In the genomic region with DNA sequence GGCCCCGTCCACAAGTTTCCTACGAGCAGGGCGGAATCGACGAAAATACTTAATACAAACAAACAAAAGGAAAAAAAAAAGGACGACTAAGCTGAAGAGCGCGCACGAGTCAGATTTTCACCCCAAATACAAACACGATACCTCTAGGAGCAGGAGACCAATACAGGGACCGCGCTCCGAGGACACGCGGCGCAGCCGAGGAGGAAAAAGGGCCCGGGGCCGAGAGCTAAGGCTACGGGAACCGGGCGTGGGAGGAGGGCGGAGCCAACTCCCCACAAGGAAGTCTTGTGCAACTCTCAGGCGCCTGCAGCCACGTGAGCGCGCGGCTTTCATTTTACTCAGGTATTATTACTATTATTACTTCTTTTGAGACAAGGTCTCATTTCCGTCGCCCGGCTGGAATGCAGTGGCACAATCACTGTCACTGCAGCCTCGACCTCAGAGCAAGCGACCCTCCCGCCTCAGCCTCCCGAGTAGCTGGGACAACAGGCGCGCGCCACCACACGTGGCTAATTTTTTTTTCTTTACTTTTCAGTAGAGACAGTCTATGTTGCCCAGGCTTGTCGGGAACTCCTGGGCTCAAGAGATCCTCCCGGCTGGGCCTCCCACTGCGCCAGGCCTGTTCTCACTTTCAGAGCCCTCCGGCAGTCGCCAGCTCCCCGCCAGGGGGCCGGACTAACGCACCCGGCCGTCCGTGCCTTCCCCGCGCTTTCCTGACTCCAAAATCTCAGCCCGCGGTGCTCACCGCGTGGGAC, we compare ENCODE assay signal across 1 cellular context.
A peak's percentile ranks its signal among the peaks of the same experiment; 100 is the strongest.
TF ChIP-seq lines count a peak whose summit lies in the region.

No MANE protein-coding gene starts in this region.

TF ChIP-seq in HEK293, 187 proteins besides CTCF, POLR2A, EP300 and RAD21 (continued from another document and continues in another):
- TF ChIP-seq ZNF398 (tag by site-specific recombination; IDR thresholded peaks at IDR 0.05) (no peak), ZNF624 (tag by site-specific recombination; IDR thresholded peaks at IDR 0.05) (no peak), ZIC2 (tag by site-specific recombination; IDR thresholded peaks at IDR 0.05) (peak; percentile 96), WT1 (tag by site-specific recombination; IDR thresholded peaks at IDR 0.05) (peak; percentile 54; the same call in 1 of the 2 replicates), ZNF354C (tag by site-specific recombination; IDR thresholded peaks at IDR 0.05; ENCODE audit: borderline replicate concordance, low read depth) (no peak), ZNF776 (tag by site-specific recombination; IDR thresholded peaks at IDR 0.05; ENCODE audit: borderline replicate concordance) (no peak), ZNF692 (tag by site-specific recombination; IDR thresholded peaks at IDR 0.05) (peak; percentile 64), ZBTB48 (tag by site-specific recombination; IDR thresholded peaks at IDR 0.05) (0 out of 2 replicates have a peak, but pooled peaks have one; percentile 35), ZNF600 (tag by site-specific recombination; IDR thresholded peaks at IDR 0.05) (0 out of 2 replicates have a peak, but pooled peaks have one; percentile 21), ZNF112 (tag by site-specific recombination; IDR thresholded peaks at IDR 0.05) (no peak), ZNF548 (tag by site-specific recombination; IDR thresholded peaks at IDR 0.05) (no peak), ZNF571 (tag by site-specific recombination; IDR thresholded peaks at IDR 0.05) (no peak), ZNF148 (tag by site-specific recombination; IDR thresholded peaks at IDR 0.05; ENCODE audit: borderline replicate concordance) (no peak), ZNF658 (tag by site-specific recombination; IDR thresholded peaks at IDR 0.05) (no peak), ZNF707 (tag by site-specific recombination; IDR thresholded peaks at IDR 0.05) (no peak), ZNF645 (tag by site-specific recombination; IDR thresholded peaks at IDR 0.05) (no peak), ZNF555 (tag by site-specific recombination; conservative IDR thresholded peaks at IDR 0.05) (no peak), KLF8 (tag by site-specific recombination; IDR thresholded peaks at IDR 0.05) (peak; percentile 70; the same call in 1 of the 2 replicates), ZNF266 (tag by site-specific recombination; IDR thresholded peaks at IDR 0.05; ENCODE audit: low read depth) (no peak), KLF7 (tag by site-specific recombination; IDR thresholded peaks at IDR 0.05; ENCODE audit: borderline replicate concordance) (peak; percentile 20; the same call in 1 of the 2 replicates), ZNF830 (tag by site-specific recombination; IDR thresholded peaks at IDR 0.05; ENCODE audit: low read depth) (no peak), ZNF639 (tag by site-specific recombination; IDR thresholded peaks at IDR 0.05) (peak; percentile 72; the same call in 1 of the 2 replicates), FEZF1 (tag by site-specific recombination; IDR thresholded peaks at IDR 0.05) (no peak), KLF1 (tag by site-specific recombination; IDR thresholded peaks at IDR 0.05) (0 out of 2 replicates have a peak, but pooled peaks have one; percentile 37), ZNF324 (tag by site-specific recombination; IDR thresholded peaks at IDR 0.05) (peak; percentile 76), ZXDB (tag by site-specific recombination; IDR thresholded peaks at IDR 0.05) (peak; percentile 72), MYNN (tag by site-specific recombination; IDR thresholded peaks at IDR 0.05; ENCODE audit: borderline replicate concordance) (no peak), ZNF157 (tag by site-specific recombination; IDR thresholded peaks at IDR 0.05) (no peak), ZNF473 (tag by site-specific recombination; IDR thresholded peaks at IDR 0.05) (no peak), ZNF449 (tag by site-specific recombination; IDR thresholded peaks at IDR 0.05) (no peak), ZNF24 (tag by site-specific recombination; IDR thresholded peaks at IDR 0.05) (no peak), ZNF366 (tag by site-specific recombination; conservative IDR thresholded peaks at IDR 0.05) (peak; percentile 76), ZNF626 (tag by site-specific recombination; IDR thresholded peaks at IDR 0.05) (no peak), ZNF501 (tag by site-specific recombination; IDR thresholded peaks at IDR 0.05) (peak; percentile 57; the same call in 1 of the 2 replicates), ZNF221 (tag by site-specific recombination; IDR thresholded peaks at IDR 0.05; ENCODE audit: borderline replicate concordance) (no peak), ZBTB49 (tag by site-specific recombination; IDR thresholded peaks at IDR 0.05; ENCODE audit: low read depth) (no peak), ZNF26 (tag by site-specific recombination; IDR thresholded peaks at IDR 0.05) (no peak), ZNF48 (tag by site-specific recombination; IDR thresholded peaks at IDR 0.05) (no peak), ZNF335 (tag by site-specific recombination; conservative IDR thresholded peaks at IDR 0.05) (peak; percentile 79), BCL11A (tag by site-specific recombination; IDR thresholded peaks at IDR 0.05; ENCODE audit: low read depth) (no peak), ZBTB17 (tag by site-specific recombination; IDR thresholded peaks at IDR 0.05) (peak; percentile 81), ZNF423 (tag by site-specific recombination; IDR thresholded peaks at IDR 0.05) (peak; percentile 85), KLF10 (tag by site-specific recombination; IDR thresholded peaks at IDR 0.05) (peak; percentile 42; the same call in 1 of the 2 replicates)
- TF ChIP-seq, protein P1, sequence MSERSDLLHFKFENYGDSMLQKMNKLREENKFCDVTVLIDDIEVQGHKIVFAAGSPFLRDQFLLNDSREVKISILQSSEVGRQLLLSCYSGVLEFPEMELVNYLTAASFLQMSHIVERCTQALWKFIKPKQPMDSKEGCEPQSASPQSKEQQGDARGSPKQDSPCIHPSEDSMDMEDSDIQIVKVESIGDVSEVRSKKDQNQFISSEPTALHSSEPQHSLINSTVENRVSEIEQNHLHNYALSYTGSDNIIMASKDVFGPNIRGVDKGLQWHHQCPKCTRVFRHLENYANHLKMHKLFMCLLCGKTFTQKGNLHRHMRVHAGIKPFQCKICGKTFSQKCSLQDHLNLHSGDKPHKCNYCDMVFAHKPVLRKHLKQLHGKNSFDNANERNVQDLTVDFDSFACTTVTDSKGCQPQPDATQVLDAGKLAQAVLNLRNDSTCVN (tag by site-specific recombination; optimal IDR thresholded peaks at IDR 0.05): peak; percentile 88
